Comparison of ENCODE assay signal across 2 cellular contexts in the genomic region with DNA sequence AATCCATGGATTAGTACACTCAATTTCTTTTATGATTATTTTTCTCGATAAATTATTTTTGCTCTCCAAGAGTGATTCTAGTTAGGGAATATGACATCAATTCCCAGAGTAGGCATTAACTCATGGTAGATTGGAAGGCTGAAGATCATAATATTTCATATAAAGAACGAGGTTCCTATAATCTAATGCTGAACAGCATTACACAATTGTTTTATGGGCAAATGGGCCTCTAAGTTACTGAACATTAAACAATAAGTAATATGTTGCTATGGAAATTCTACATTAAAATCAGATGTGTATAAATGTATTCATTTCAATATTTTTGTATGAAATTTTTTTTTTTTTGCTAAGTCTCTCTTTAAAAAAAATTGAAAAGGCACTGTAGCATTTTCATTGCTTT.
TF ChIP-seq lines count a peak whose summit lies in the region.

No MANE protein-coding gene starts in this region.

TF ChIP-seq in K562, 482 proteins besides CTCF, POLR2A, EP300 and RAD21:
- no peak for TF ChIP-seq ZNF589 (CRISPR knock-in tag; IDR thresholded peaks at IDR 0.05; ENCODE audit: low read depth)
- no peak for TF ChIP-seq AFF4 (CRISPR knock-in tag; IDR thresholded peaks at IDR 0.05)
- TF ChIP-seq BHLHE40 (IDR thresholded peaks at IDR 0.05; ENCODE audit: low read length) = no peak
- no peak for TF ChIP-seq ZBTB11 (CRISPR knock-in tag; IDR thresholded peaks at IDR 0.05)
- TF ChIP-seq KLF13 (tag; IDR thresholded peaks at IDR 0.05; ENCODE audit: borderline replicate concordance, low read depth) = no peak
- no peak for TF ChIP-seq CEBPG (CRISPR knock-in tag; IDR thresholded peaks at IDR 0.05)
- peak in 1 of 2 experiments; percentile 72; a peak in 2 of 4 replicates for TF ChIP-seq CEBPG (tag; conservative IDR thresholded peaks at IDR 0.05 in 1 of 2, IDR thresholded peaks at IDR 0.05 in 1 of 2)
- TF ChIP-seq ZNF76 (CRISPR knock-in tag; IDR thresholded peaks at IDR 0.05; ENCODE audit: borderline replicate concordance) = no peak
- TF ChIP-seq CEBPB (tag; IDR thresholded peaks at IDR 0.05) = peak; percentile 71

TF ChIP-seq in endothelial cell of umbilical vein, 7 proteins besides CTCF, POLR2A, EP300 and RAD21:
- no peak for TF ChIP-seq GATA2 (IDR thresholded peaks at IDR 0.05; ENCODE audit: insufficient read depth, insufficient read length, low read depth, low read length)
- TF ChIP-seq POLR2AphosphoS5 (IDR thresholded peaks at IDR 0.05; ENCODE audit: insufficient read depth, low read depth, low read length) = no peak
- TF ChIP-seq MAX (IDR thresholded peaks at IDR 0.05; ENCODE audit: insufficient read depth, insufficient read length) = no peak
- TF ChIP-seq EZH2 (IDR thresholded peaks at IDR 0.05; ENCODE audit: borderline replicate concordance, low read depth, low read length, severe bottlenecking) = no peak
- no peak for TF ChIP-seq FOS (IDR thresholded peaks at IDR 0.05; ENCODE audit: borderline replicate concordance, insufficient read depth, low read length)
- no peak for TF ChIP-seq JUN (IDR thresholded peaks at IDR 0.05; ENCODE audit: borderline replicate concordance, insufficient read depth, insufficient read length, low read depth)
- TF ChIP-seq MYC (IDR thresholded peaks at IDR 0.05; ENCODE audit: low read depth, low read length) = no peak
